Comparison of ENCODE assay signal across 8 cellular contexts in the genomic region with DNA sequence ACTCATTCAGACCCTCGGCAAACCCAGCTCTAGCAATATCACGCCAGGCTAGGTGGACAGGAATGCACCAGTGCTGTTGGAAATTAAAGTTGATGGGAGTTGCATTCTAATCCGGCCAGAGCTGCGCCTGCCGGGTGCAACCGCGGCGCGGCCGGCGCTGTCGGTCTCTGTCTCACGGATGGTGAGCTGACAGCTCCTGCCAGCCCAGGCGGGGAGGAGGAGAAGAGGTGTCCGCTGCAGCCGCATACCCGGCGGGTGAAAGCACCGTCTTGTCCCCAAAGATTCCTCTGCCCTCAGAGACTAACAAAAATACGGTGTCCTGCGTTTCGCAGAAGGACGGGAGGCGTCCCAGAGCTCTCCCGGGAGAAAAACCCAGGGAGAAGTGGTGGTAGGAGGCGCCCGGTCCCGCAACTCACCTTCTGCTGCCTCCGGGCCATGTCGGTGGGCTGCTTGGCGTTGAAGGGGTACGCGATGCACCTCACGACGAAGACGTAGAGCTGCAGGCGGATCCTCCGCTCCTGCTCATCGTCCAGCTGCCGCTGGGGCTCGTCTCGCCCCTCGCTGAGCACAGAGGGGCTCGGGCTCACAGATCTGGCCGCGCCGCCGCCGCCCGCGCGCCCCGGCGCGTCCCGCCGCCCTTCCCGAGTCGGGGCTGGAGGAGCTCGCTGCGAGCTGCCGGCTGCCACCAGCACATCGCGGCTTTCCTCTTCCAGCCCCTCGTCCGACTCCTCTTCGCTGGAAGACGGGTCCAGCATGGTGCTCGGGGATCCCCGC. TPM values are rescaled to one million over a fixed set of nuclear protein-coding genes. Genes with fewer than 3 reads are reported as not detected.
DNase-seq lines count a peak whose midpoint lies in the region; ATAC-seq, FAIRE-seq and TF ChIP-seq lines count a peak whose summit lies in the region.

No MANE protein-coding gene starts in this region.

- H3K4me1 ChIP-seq in GM12878 (ENCODE audit: control insufficient read depth, insufficient read depth, low read length) (no peaks in the 10 kb centered on the region; the same call in 1 of the 2 replicates), iPS-18a (ENCODE audit: control insufficient read depth, low read depth, low read length) (peaks cover 11% of the 10 kb centered on the region), skeletal muscle satellite cell (ENCODE audit: control insufficient read depth, insufficient read depth, low read length) (peaks cover 4% of the 10 kb centered on the region)

- H3K27ac ChIP-seq in GM12878 (ENCODE audit: control insufficient read depth, insufficient read depth) (no peak overlapping the region), iPS-18a (ENCODE audit: low read length) (no peak overlapping the region)

- DNase-seq in activated T-cell treated with anti-CD3 and anti-CD28 coated beads, Interleukin-2, amount 50 U/mL, for 4 hours = no peak
- no peak for DNase-seq in activated T-cell treated with anti-CD3 and anti-CD28 coated beads, Interleukin-2, amount 50 U/mL, for 1 hour
- no peak for DNase-seq in HFFc6
- DNase-seq in NCI-H1694 (lab: John Stamatoyannopoulos, UW) = peak; percentile 9
- DNase-seq in GM12878 (ENCODE audit: low read depth, low spot score) = no peak
- DNase-seq in NCI-H1048 (lab: John Stamatoyannopoulos, UW) = no peak

- H3K4me3 Mint-ChIP-seq in activated T-cell treated with anti-CD3 and anti-CD28 coated beads, Interleukin-2, amount 50 U/mL, for 4 hours = peak overlapping the region; percentile 31
- H3K4me3 Mint-ChIP-seq in HFFc6 = peak overlapping the region; percentile 52

- H3K9me3 Mint-ChIP-seq in activated T-cell treated with anti-CD3 and anti-CD28 coated beads, Interleukin-2, amount 50 U/mL, for 4 hours = no peaks in the 10 kb centered on the region
- no peaks in the 10 kb centered on the region for H3K9me3 Mint-ChIP-seq in HFFc6

- no peak for TF ChIP-seq EP300 in GM12878 (IDR thresholded peaks at IDR 0.05; ENCODE audit: borderline replicate concordance in 1 of 2, control insufficient read depth in 1 of 2, low read depth in 2 of 2, low read length in 2 of 2)

- no peaks in the 10 kb centered on the region for H3K79me2 ChIP-seq in GM12878 (ENCODE audit: control insufficient read depth, insufficient read depth, low read length)

- CTCF ChIA-PET in GM12878 (lab: Yijun Ruan, JAX) = interaction anchor here (0.6 to 2.1 kb wide), 6 partner anchors 83 to 1495 kb away, joined by 3 to 9 read pairs (median 3); no protein-coding TSS in a partner anchor

- POLR2A ChIA-PET in GM12878 (lab: Charles Lee) = interaction anchor here (1.4 kb wide), 1 partner anchor 170 kb away, joined by 4 read pairs; no protein-coding TSS in a partner anchor

- peak overlapping the region; percentile 82 for H3K4me2 ChIP-seq in GM12878 (ENCODE audit: control insufficient read depth, insufficient read depth)
- peak overlapping the region; percentile 98 for H3K4me2 ChIP-seq in skeletal muscle satellite cell (ENCODE audit: low read length)

- intact Hi-C loops in GM12878 (cut with micrococcal nuclease; ENCODE audit: unreplicated experiment) = loop anchor here (5.0 kb wide), 2 partner anchors 83 to 343 kb away; no protein-coding TSS in a partner anchor

- H3K36me3 ChIP-seq in GM12878 (ENCODE audit: control insufficient read depth in 2 of 2, insufficient read depth in 2 of 2, low read length in 1 of 2) (no peaks in the 10 kb centered on the region), iPS-18a (ENCODE audit: control insufficient read depth, low read depth, low read length) (no peaks in the 10 kb centered on the region), skeletal muscle satellite cell (ENCODE audit: insufficient read depth, low read length) (no peaks in the 10 kb centered on the region)

- ATAC-seq in activated T-cell treated with anti-CD3 and anti-CD28 coated beads, Interleukin-2, amount 50 U/mL, for 4 hours = peak; percentile 21 to 47
- ATAC-seq in GM12878 = peak; percentile 61

- WGBS in GM12878 (ENCODE audit: insufficient coverage, insufficient replicate concordance, low lambda C conversion rate, missing lambda C conversion rate) = 12% methylated on average over 59 of the region's 70 CpGs

- peak overlapping the region; percentile 58 for H3K4me3 ChIP-seq in GM12878
- H3K4me3 ChIP-seq in iPS-18a (ENCODE audit: low read length) = peak overlapping the region; percentile 80
- peak overlapping the region; percentile 86 for H3K4me3 ChIP-seq in skeletal muscle satellite cell (ENCODE audit: low read length)

- H3K36me3 Mint-ChIP-seq in activated T-cell treated with anti-CD3 and anti-CD28 coated beads, Interleukin-2, amount 50 U/mL, for 4 hours (ENCODE audit: insufficient read depth) = no peaks in the 10 kb centered on the region
- H3K36me3 Mint-ChIP-seq in HFFc6 (ENCODE audit: low read depth) = no peaks in the 10 kb centered on the region

- TF ChIP-seq CTCF in HFFc6 (IDR thresholded peaks at IDR 0.05) = no peak
- TF ChIP-seq CTCF in GM12878 (IDR thresholded peaks at IDR 0.05 in 2 of 3, conservative IDR thresholded peaks at IDR 0.05 in 1 of 3; ENCODE audit: control insufficient read depth in 2 of 3, extremely low read depth in 1 of 3, insufficient read depth in 1 of 3, low read depth in 3 of 3, low read length in 3 of 3) = no peak

- H3K4me1 Mint-ChIP-seq in activated T-cell treated with anti-CD3 and anti-CD28 coated beads, Interleukin-2, amount 50 U/mL, for 4 hours (ENCODE audit: low read depth) = peaks cover 4% of the 10 kb centered on the region
- H3K4me1 Mint-ChIP-seq in HFFc6 (ENCODE audit: low read depth) = no peaks in the 10 kb centered on the region; the same call in 1 of the 2 replicates

- peak overlapping the region; percentile 22; the same call in 1 of the 2 replicates for H3K9ac ChIP-seq in GM12878 (ENCODE audit: control insufficient read depth, insufficient read depth, low read length)
- H3K9ac ChIP-seq in iPS-18a (ENCODE audit: low read length) = peak overlapping the region; percentile 43
- H3K9ac ChIP-seq in skeletal muscle satellite cell (ENCODE audit: low read depth, low read length) = peak overlapping the region; percentile 84

- H3K27me3 Mint-ChIP-seq in activated T-cell treated with anti-CD3 and anti-CD28 coated beads, Interleukin-2, amount 50 U/mL, for 4 hours (ENCODE audit: low read depth) = peaks cover 46% of the 10 kb centered on the region
- H3K27me3 Mint-ChIP-seq in HFFc6 (ENCODE audit: insufficient read depth) = peaks cover 6% of the 10 kb centered on the region; the same call in 1 of the 2 replicates

- peak overlapping the region; percentile 52 for H2AFZ ChIP-seq in GM12878 (ENCODE audit: control insufficient read depth, low read depth, low read length)

- TF ChIP-seq RAD21 in GM12878 (IDR thresholded peaks at IDR 0.05; ENCODE audit: insufficient read depth, low read depth, low read length) = no peak

- no peaks in the 10 kb centered on the region for H4K20me1 ChIP-seq in GM12878 (ENCODE audit: control insufficient read depth, insufficient read depth)

- no peak for FAIRE-seq in GM12878 (lab: Jason Lieb, UNC)

- no peaks in the 10 kb centered on the region for H3K9me3 ChIP-seq in GM12878 (replicated peaks; ENCODE audit: control insufficient read depth, insufficient read depth, low read length)
- H3K9me3 ChIP-seq in iPS-18a (ENCODE audit: control insufficient read depth, low read depth, low read length) = no peaks in the 10 kb centered on the region
- H3K9me3 ChIP-seq in skeletal muscle satellite cell (replicated peaks; ENCODE audit: low read length) = no peaks in the 10 kb centered on the region

- no peak overlapping the region for H3K27ac Mint-ChIP-seq in HFFc6

- no peak for TF ChIP-seq POLR2A in GM12878 (IDR thresholded peaks at IDR 0.05; ENCODE audit: low read depth, low read length)

- H3K27me3 ChIP-seq in GM12878 (replicated peaks in 1 of 2; ENCODE audit: control insufficient read depth in 2 of 2, insufficient read depth in 2 of 2, low read length in 1 of 2) (peaks cover 6 to 10% of the 10 kb centered on the region in 2 experiments; a peak in 3 of 4 replicates), iPS-18a (ENCODE audit: control insufficient read depth, insufficient read depth, low read length) (peaks cover 40% of the 10 kb centered on the region), skeletal muscle satellite cell (ENCODE audit: control insufficient read depth, insufficient read depth, low read length) (no peaks in the 10 kb centered on the region)

- BruUV-seq in GM12878 (replicated peaks; lab: Mats Ljungman, UMichigan) = no TSS peak

- in situ Hi-C loops in GM12878 (cut with MboI) = no loop called here

- RAD21 ChIA-PET in GM12878 (lab: Charles Lee; ENCODE audit: unreplicated experiment) = interaction anchor here (1.1 to 1.7 kb wide), 2 partner anchors 83 to 334 kb away, joined by 3 to 7 read pairs; no protein-coding TSS in a partner anchor

- SMC1A ChIA-PET in GM12878 (lab: Charles Lee; ENCODE audit: uncharacterized antibody, unreplicated experiment) = interaction anchor here (1.0 to 1.2 kb wide), 4 partner anchors 8 to 175 kb away, joined by 3 to 5 read pairs (median 3); no protein-coding TSS in a partner anchor

RNA-seq across cellular contexts. Expression of a gene that starts 0.5 kb away (rescaled TPM):
- total RNA-seq in activated T-cell treated with anti-CD3 and anti-CD28 coated beads, Interleukin-2, amount 50 U/mL, for 4 hours = under 1 TPM; 0.11 to 0.18 (median 0.16) TPM
- not detected for total RNA-seq in HFFc6 (2021; fragmentation: NEBNext Ultra II Directional; extraction: Animal tissue kit (Norgen Biotek cat#: 25700))
- 6.2 and 6.5 TPM in 2 replicates for total RNA-seq in GM12878 (2013; cell fraction: nucleolus; rRNA removed)
- total RNA-seq in GM12878 (2014; rRNA removed) (0.22 and 0.23 TPM in 2 replicates), GM12878 (2014; rRNA removed; fragmentation: Illumina TruSeq; extraction: Trizol) (0.37 and 0.40 TPM in 2 replicates), GM12878 (2021) (0.18 and 0.53 TPM in 2 replicates)
- 0.41 TPM for polyA plus RNA-seq in GM12878 (2011; ENCODE audit: low read depth)
- polyA plus RNA-seq in GM12878 (2011; rRNA removed) (7.5 and 10.2 TPM in 2 replicates), GM12878 (2014; fragmentation: Illumina TruSeq; extraction: Trizol) (0.29 and 0.30 TPM in 2 replicates), GM12878 (2014; fragmentation: Nextera tagmentation; extraction: Ambion mirVana) (under 1 TPM; 0.16 TPM), GM12878 (2014; rRNA removed) (0.16 and 0.27 TPM in 2 replicates), GM12878 (2016; fragmentation: Nextera tagmentation; extraction: Ambion mirVana) (under 1 TPM; 0.05 to 0.35 TPM)
- 3.4 and 3.5 TPM in 2 replicates for polyA plus RNA-seq in GM12878 (2011; cell fraction: cytosol; rRNA removed)
- 3.1 and 4.2 TPM in 2 replicates for polyA plus RNA-seq in GM12878 (2011; cell fraction: nucleus; rRNA removed)
- polyA plus RNA-seq in GM12878 (2012) = 0.34 and 0.36 TPM in 2 replicates
- 12.1 and 12.2 TPM in 2 replicates for polyA minus RNA-seq in GM12878 (2011; rRNA and poly(A)+ RNA removed)
- polyA minus RNA-seq in GM12878 (2011; cell fraction: cytosol; rRNA and poly(A)+ RNA removed) = 2.8 and 3.7 TPM in 2 replicates
- polyA minus RNA-seq in GM12878 (2011; cell fraction: nucleus; rRNA and poly(A)+ RNA removed) = 16.0 and 19.3 TPM in 2 replicates
- 11.1 and 12.2 TPM in 2 replicates for total RNA-seq in skeletal muscle satellite cell (2012; rRNA removed)

Comparison
In these comparisons a context has a peak if more than half of its experiments do, and no peak if none do; other contexts are left out.
1. H3K9ac ChIP-seq: peak in every context shown above with its lines; median percentile 84 in skeletal muscle satellite cell; 43 in iPS-18a; 22 in GM12878.